In the genomic region with DNA sequence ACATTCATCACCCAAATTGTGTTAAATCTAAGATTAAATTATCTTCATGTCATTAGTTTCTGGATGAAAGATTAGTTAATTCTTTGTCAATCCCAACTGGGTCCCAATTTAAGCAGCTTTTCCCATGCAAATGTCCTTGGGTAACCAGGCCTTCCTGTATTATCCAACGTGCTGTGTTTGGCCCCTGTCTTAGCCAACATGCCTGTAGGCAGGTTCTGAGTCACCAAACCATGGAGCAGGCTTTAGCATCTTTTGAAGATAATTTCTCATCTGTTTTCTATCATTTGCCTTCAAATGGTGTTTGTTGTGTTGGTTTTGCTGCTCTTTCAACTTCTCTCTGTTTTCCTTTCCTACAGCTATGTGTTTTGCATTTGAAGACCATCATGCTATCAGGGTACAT, we compare ENCODE assay signal across 2 cellular contexts.
A peak's percentile ranks its signal among the peaks of the same experiment; 100 is the strongest.
TF ChIP-seq lines count a peak whose summit lies in the region.

No MANE protein-coding gene starts in this region.

TF ChIP-seq in SK-N-SH, 30 proteins besides CTCF, POLR2A, EP300 and RAD21 (continued from another document):
- TF ChIP-seq, protein P1, sequence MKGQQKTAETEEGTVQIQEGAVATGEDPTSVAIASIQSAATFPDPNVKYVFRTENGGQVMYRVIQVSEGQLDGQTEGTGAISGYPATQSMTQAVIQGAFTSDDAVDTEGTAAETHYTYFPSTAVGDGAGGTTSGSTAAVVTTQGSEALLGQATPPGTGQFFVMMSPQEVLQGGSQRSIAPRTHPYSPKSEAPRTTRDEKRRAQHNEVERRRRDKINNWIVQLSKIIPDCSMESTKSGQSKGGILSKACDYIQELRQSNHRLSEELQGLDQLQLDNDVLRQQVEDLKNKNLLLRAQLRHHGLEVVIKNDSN (IDR thresholded peaks at IDR 0.05; ENCODE audit: borderline replicate concordance, low read depth) = no peak
- TF ChIP-seq, protein P2, sequence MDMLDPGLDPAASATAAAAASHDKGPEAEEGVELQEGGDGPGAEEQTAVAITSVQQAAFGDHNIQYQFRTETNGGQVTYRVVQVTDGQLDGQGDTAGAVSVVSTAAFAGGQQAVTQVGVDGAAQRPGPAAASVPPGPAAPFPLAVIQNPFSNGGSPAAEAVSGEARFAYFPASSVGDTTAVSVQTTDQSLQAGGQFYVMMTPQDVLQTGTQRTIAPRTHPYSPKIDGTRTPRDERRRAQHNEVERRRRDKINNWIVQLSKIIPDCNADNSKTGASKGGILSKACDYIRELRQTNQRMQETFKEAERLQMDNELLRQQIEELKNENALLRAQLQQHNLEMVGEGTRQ (IDR thresholded peaks at IDR 0.05; ENCODE audit: borderline replicate concordance, low read depth, low read length) = no peak
- TF ChIP-seq TCF12 (IDR thresholded peaks at IDR 0.05) = peak; percentile 42; the same call in 1 of the 2 replicates

TF ChIP-seq in SK-N-SH treated with all-trans-retinoic acid at 6 μM for 48 hours, 23 proteins besides CTCF, POLR2A, EP300 and RAD21 (continued from another document):
- TF ChIP-seq, protein P3, sequence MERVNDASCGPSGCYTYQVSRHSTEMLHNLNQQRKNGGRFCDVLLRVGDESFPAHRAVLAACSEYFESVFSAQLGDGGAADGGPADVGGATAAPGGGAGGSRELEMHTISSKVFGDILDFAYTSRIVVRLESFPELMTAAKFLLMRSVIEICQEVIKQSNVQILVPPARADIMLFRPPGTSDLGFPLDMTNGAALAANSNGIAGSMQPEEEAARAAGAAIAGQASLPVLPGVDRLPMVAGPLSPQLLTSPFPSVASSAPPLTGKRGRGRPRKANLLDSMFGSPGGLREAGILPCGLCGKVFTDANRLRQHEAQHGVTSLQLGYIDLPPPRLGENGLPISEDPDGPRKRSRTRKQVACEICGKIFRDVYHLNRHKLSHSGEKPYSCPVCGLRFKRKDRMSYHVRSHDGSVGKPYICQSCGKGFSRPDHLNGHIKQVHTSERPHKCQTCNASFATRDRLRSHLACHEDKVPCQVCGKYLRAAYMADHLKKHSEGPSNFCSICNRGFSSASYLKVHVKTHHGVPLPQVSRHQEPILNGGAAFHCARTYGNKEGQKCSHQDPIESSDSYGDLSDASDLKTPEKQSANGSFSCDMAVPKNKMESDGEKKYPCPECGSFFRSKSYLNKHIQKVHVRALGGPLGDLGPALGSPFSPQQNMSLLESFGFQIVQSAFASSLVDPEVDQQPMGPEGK (CRISPR knock-in tag; IDR thresholded peaks at IDR 0.05; ENCODE audit: borderline replicate concordance) = no peak
- TF ChIP-seq, protein P4, sequence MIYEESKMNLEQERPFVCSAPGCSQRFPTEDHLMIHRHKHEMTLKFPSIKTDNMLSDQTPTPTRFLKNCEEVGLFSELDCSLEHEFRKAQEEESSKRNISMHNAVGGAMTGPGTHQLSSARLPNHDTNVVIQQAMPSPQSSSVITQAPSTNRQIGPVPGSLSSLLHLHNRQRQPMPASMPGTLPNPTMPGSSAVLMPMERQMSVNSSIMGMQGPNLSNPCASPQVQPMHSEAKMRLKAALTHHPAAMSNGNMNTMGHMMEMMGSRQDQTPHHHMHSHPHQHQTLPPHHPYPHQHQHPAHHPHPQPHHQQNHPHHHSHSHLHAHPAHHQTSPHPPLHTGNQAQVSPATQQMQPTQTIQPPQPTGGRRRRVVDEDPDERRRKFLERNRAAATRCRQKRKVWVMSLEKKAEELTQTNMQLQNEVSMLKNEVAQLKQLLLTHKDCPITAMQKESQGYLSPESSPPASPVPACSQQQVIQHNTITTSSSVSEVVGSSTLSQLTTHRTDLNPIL (CRISPR knock-in tag; IDR thresholded peaks at IDR 0.05; ENCODE audit: low read depth) = no peak
- no peak for TF ChIP-seq TOX (CRISPR knock-in tag; IDR thresholded peaks at IDR 0.05; ENCODE audit: borderline replicate concordance)
- no peak for TF ChIP-seq GLIS3 (CRISPR knock-in tag; IDR thresholded peaks at IDR 0.05)
- TF ChIP-seq OSR1 (CRISPR knock-in tag; IDR thresholded peaks at IDR 0.05) = no peak
- TF ChIP-seq ZNF565 (CRISPR knock-in tag; conservative IDR thresholded peaks at IDR 0.05; ENCODE audit: low read depth) = no peak
- no peak for TF ChIP-seq ZFP3 (CRISPR knock-in tag; IDR thresholded peaks at IDR 0.05)
- TF ChIP-seq ZNF8 (CRISPR knock-in tag; IDR thresholded peaks at IDR 0.05) = no peak
- TF ChIP-seq, protein P5, sequence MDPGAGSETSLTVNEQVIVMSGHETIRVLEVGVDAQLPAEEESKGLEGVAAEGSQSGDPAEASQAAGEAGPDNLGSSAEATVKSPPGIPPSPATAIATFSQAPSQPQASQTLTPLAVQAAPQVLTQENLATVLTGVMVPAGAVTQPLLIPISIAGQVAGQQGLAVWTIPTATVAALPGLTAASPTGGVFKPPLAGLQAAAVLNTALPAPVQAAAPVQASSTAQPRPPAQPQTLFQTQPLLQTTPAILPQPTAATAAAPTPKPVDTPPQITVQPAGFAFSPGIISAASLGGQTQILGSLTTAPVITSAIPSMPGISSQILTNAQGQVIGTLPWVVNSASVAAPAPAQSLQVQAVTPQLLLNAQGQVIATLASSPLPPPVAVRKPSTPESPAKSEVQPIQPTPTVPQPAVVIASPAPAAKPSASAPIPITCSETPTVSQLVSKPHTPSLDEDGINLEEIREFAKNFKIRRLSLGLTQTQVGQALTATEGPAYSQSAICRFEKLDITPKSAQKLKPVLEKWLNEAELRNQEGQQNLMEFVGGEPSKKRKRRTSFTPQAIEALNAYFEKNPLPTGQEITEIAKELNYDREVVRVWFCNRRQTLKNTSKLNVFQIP (CRISPR knock-in tag; IDR thresholded peaks at IDR 0.05; ENCODE audit: borderline replicate concordance, low read depth) = no peak
- TF ChIP-seq SNAI2 (CRISPR knock-in tag; IDR thresholded peaks at IDR 0.05) = no peak
